Comparison of ENCODE assay signal across 21 cellular contexts in genomic region chrX:17560385-17560784, GRCh38.
DNase-seq lines count a peak whose midpoint lies in the region; ATAC-seq and TF ChIP-seq lines count a peak whose summit lies in the region.
"Had no signal": no experiment of that assay in that cellular context is flagged by ENCODE, and none has a peak within 500 bp of the region (broad histone marks: within the 10 kb centered on the region; RNA-seq: fewer than 3 reads in every experiment).

No MANE protein-coding gene starts in this region.

- TF ChIP-seq POLR2A in esophagus squamous epithelium (IDR thresholded peaks at IDR 0.05): no peak

- H3K36me3 ChIP-seq in PC-3 (ENCODE audit: low read depth, low read length) (no peaks in the 10 kb centered on the region), esophagus squamous epithelium (no peaks in the 10 kb centered on the region)
- H3K36me3 ChIP-seq: esophagus muscularis mucosa, heart right ventricle, uterus, WERI-Rb-1 had no signal

- H3K27me3 Mint-ChIP-seq in activated CD8-positive, alpha-beta memory T cell treated with anti-CD3 and anti-CD28 coated beads, Interleukin-2, amount 10 ng/mL, durations not matched to agents 7 days and 5 days: no peaks in the 10 kb centered on the region
- H3K27me3 Mint-ChIP-seq: CD4-positive, alpha-beta T cell had no signal

- peak; percentile 28 for ATAC-seq in PC-3
- peak; percentile 13 for ATAC-seq in omental fat pad (ENCODE audit: low FRiP score)
- ATAC-seq in activated CD8-positive, alpha-beta memory T cell treated with anti-CD3 and anti-CD28 coated beads, Interleukin-2, amount 10 ng/mL, durations not matched to agents 7 days and 5 days: no peak
- ATAC-seq in GM18870 (IDR thresholded peaks at IDR 0.05; ENCODE audit: unreplicated experiment): no peak
- ATAC-seq: heart right ventricle had no signal

- H3K36me3 Mint-ChIP-seq in activated CD8-positive, alpha-beta memory T cell treated with anti-CD3 and anti-CD28 coated beads, Interleukin-2, amount 10 ng/mL, durations not matched to agents 7 days and 5 days: no peaks in the 10 kb centered on the region

- H3K9me2 ChIP-seq in PC-3 (replicated peaks; ENCODE audit: low read length): no peaks in the 10 kb centered on the region

- H3K4me1 ChIP-seq in PC-3 (ENCODE audit: insufficient read depth, low read length) (peaks cover 26% of the 10 kb centered on the region), esophagus squamous epithelium (peaks cover 0 to 27% (median 4%) of the 10 kb centered on the region in 3 donors)
- H3K4me1 ChIP-seq: uterus had no signal

- CTCF ChIA-PET in AG04450 (lab: Charles Lee): no interaction called here
- CTCF ChIA-PET in PC-3 (lab: Charles Lee): interaction anchor here (0.6 kb wide), 1 partner anchor 266 kb away, joined by 3 read pairs; no protein-coding TSS in a partner anchor
- CTCF ChIA-PET in activated CD8-positive, alpha-beta memory T cell treated with anti-CD3 and anti-CD28 coated beads, Interleukin-2, amount 10 ng/mL, durations not matched to agents 7 days and 5 days (lab: Charles Lee): no interaction called here

- no peaks in the 10 kb centered on the region for H4K20me1 ChIP-seq in PC-3 (ENCODE audit: low read length)

- H3K4me1 Mint-ChIP-seq in activated CD8-positive, alpha-beta memory T cell treated with anti-CD3 and anti-CD28 coated beads, Interleukin-2, amount 10 ng/mL, durations not matched to agents 7 days and 5 days: peaks cover 4% of the 10 kb centered on the region

- POLR2A ChIA-PET in AG04450 (lab: Yijun Ruan, JAX) (no interaction called here), PC-3 (lab: Charles Lee; ENCODE audit: unreplicated experiment) (no interaction called here)

- TF ChIP-seq CTCF in AG04450 (IDR thresholded peaks at IDR 0.05; ENCODE audit: low read depth, low read length) (no peak), PC-3 (conservative IDR thresholded peaks at IDR 0.05; ENCODE audit: low read depth, low read length) (no peak), esophagus squamous epithelium (IDR thresholded peaks at IDR 0.05) (no peak), omental fat pad (IDR thresholded peaks at IDR 0.05) (no peak)

- H3K9me3 ChIP-seq in AG04450 (ENCODE audit: control insufficient read depth, insufficient read depth, low read length) (no peaks in the 10 kb centered on the region), PC-3 (ENCODE audit: low read length) (no peaks in the 10 kb centered on the region), esophagus squamous epithelium (no peaks in the 10 kb centered on the region)
- H3K9me3 ChIP-seq: esophagus muscularis mucosa, heart right ventricle, uterus had no signal

- no peak overlapping the region for H3K4me3 Mint-ChIP-seq in activated CD8-positive, alpha-beta memory T cell treated with anti-CD3 and anti-CD28 coated beads, Interleukin-2, amount 10 ng/mL, durations not matched to agents 7 days and 5 days
- H3K4me3 Mint-ChIP-seq: CD4-positive, alpha-beta T cell had no signal

- no peaks in the 10 kb centered on the region for H3F3A ChIP-seq in PC-3 (ENCODE audit: low read length, unreplicated experiment)

- 20 to 39% methylated on average over 2 of the region's 2 CpGs for WGBS in esophagus squamous epithelium, 2 donors

- BruUV-seq in PC-3 (replicated peaks; lab: Mats Ljungman, UMichigan): no TSS peak

- H3K27me3 ChIP-seq in AG04450 (ENCODE audit: control insufficient read depth, insufficient read depth, low read length): no peaks in the 10 kb centered on the region
- H3K27me3 ChIP-seq in PC-3 (ENCODE audit: low read length): no peaks in the 10 kb centered on the region
- no peaks in the 10 kb centered on the region for H3K27me3 ChIP-seq in esophagus squamous epithelium
- H3K27me3 ChIP-seq: esophagus muscularis mucosa, uterus had no signal

- no peaks in the 10 kb centered on the region for H3K9me3 Mint-ChIP-seq in activated CD8-positive, alpha-beta memory T cell treated with anti-CD3 and anti-CD28 coated beads, Interleukin-2, amount 10 ng/mL, durations not matched to agents 7 days and 5 days (ENCODE audit: low read depth)
- H3K9me3 Mint-ChIP-seq: CD4-positive, alpha-beta T cell had no signal

- H3K4me3 ChIP-seq in AG04450 (ENCODE audit: low read depth, low read length) (no peak overlapping the region), PC-3 (ENCODE audit: low read length) (no peak overlapping the region), esophagus squamous epithelium (no peak overlapping the region)
- H3K4me3 ChIP-seq: esophagus muscularis mucosa, heart right ventricle, uterus had no signal

- no peak overlapping the region for H2AFZ ChIP-seq in PC-3 (ENCODE audit: low read length)

- peak overlapping the region; percentile 69 for H3K4me2 ChIP-seq in PC-3 (ENCODE audit: low read length)

- no peak for DNase-seq in AG04450 (ENCODE audit: low read depth, low spot score)
- DNase-seq in PC-3: peak; percentile 28
- DNase-seq in esophagus squamous epithelium (lab: John Stamatoyannopoulos, UW): no peak
- DNase-seq in omental fat pad (ENCODE audit: low spot score): no peak
- DNase-seq in activated CD8-positive, alpha-beta memory T cell treated with anti-CD3 and anti-CD28 coated beads, Interleukin-2, amount 10 ng/mL, durations not matched to agents 7 days and 5 days: no peak
- DNase-seq in pons (ENCODE audit: low spot score): no peak
- no peak for DNase-seq in NCI-H2029 (lab: John Stamatoyannopoulos, UW)
- DNase-seq: activated effector memory CD4-positive, alpha-beta T cell treated with Interleukin-2 at 50 U/mL for 16 hours; aorta; CD4-positive, alpha-beta T cell; heart right ventricle; left cardiac atrium; NCI-H1105; NCI-H2171; NCI-H82; stimulated activated naive CD4-positive, alpha-beta T cell treated with Interleukin-2 at 50 U/mL for 16 hours; WERI-Rb-1 had no signal

- intact Hi-C loops in PC-3 (cut with micrococcal nuclease): loop anchor here (2.0 kb wide), 1 partner anchor 30 kb away; no protein-coding TSS in a partner anchor
- intact Hi-C loops in esophagus squamous epithelium (cut with DNase I): no loop called here

- H3K9ac ChIP-seq in PC-3 (ENCODE audit: low read length): peak overlapping the region; percentile 32; the same call in 1 of the 2 replicates

- H3K27ac ChIP-seq in AG04450 (ENCODE audit: low read depth, low read length) (peak overlapping the region; percentile 39), PC-3 (ENCODE audit: low read length) (peak overlapping the region; percentile 81), esophagus squamous epithelium (peak overlapping the region in 3 of 4 donors; percentile 11 to 46 (median 21))
- H3K27ac ChIP-seq: heart right ventricle, HL-60, WERI-Rb-1 had no signal

- H3K79me2 ChIP-seq in PC-3 (ENCODE audit: low read length): no peaks in the 10 kb centered on the region

- H3K27ac Mint-ChIP-seq in activated CD8-positive, alpha-beta memory T cell treated with anti-CD3 and anti-CD28 coated beads, Interleukin-2, amount 10 ng/mL, durations not matched to agents 7 days and 5 days: no peak overlapping the region
- H3K27ac Mint-ChIP-seq: CD4-positive, alpha-beta T cell had no signal

Comparison
In these comparisons a context has a peak if more than half of its experiments do, and no peak if none do; other contexts are left out.
1. H3K27ac ChIP-seq: peak in every context shown above with its lines; median percentile 81 in PC-3; 39 in AG04450; 21 in esophagus squamous epithelium.
2. ATAC-seq: peak in PC-3 (single experiment) and omental fat pad (single experiment); none in activated CD8-positive, alpha-beta memory T cell treated with anti-CD3 and anti-CD28 coated beads, Interleukin-2, amount 10 ng/mL, durations not matched to agents 7 days and 5 days (single experiment) and GM18870 (single experiment).